19 cellular contexts compared by ENCODE assay signal in genomic region chr5:171158581-171158980, GRCh38.
"Had no signal": no experiment of that assay in that cellular context is flagged by ENCODE, and none has a peak within 500 bp of the region (broad histone marks: within the 10 kb centered on the region; RNA-seq: fewer than 3 reads in every experiment).

No MANE protein-coding gene starts in this region.

- H3K4me1 ChIP-seq: colonic mucosa, gastroesophageal sphincter, heart right ventricle, left ventricle myocardium inferior had no signal

- H3K27me3 Mint-ChIP-seq: activated CD4-positive, alpha-beta memory T cell treated with anti-CD3 and anti-CD28 coated beads, Interleukin-2, amount 10 ng/mL, durations not matched to agents 7 days and 5 days; activated T-cell treated with anti-CD3 and anti-CD28 coated beads, Interleukin-2, amount 50 U/mL, for 24 hours; stimulated activated naive B cell treated with anti-CD40 and anti-IgM and Interleukin-4, amounts not matched to agents 10 μg/mL and 1 μg/mL and 100 μg/mL, for 72 hours had no signal

- ATAC-seq: esophagus mucosa; gastroesophageal sphincter; heart right ventricle; stimulated activated naive B cell treated with anti-CD40 and anti-IgM and Interleukin-4, amounts not matched to agents 10 μg/mL and 1 μg/mL and 100 μg/mL, for 72 hours had no signal

- H3K4me3 ChIP-seq: colonic mucosa, gastroesophageal sphincter, heart right ventricle, left ventricle myocardium inferior had no signal

- H3K36me3 ChIP-seq: colonic mucosa, gastroesophageal sphincter, heart right ventricle, left ventricle myocardium inferior had no signal

- H3K4me1 Mint-ChIP-seq: activated CD4-positive, alpha-beta memory T cell treated with anti-CD3 and anti-CD28 coated beads, Interleukin-2, amount 10 ng/mL, durations not matched to agents 7 days and 5 days; central memory CD8-positive, alpha-beta T cell had no signal

- H3K9me3 ChIP-seq: colonic mucosa, gastroesophageal sphincter, heart right ventricle, left ventricle myocardium inferior had no signal

- H3K36me3 Mint-ChIP-seq: brain; stimulated activated naive B cell treated with anti-CD40 and anti-IgM and Interleukin-4, amounts not matched to agents 10 μg/mL and 1 μg/mL and 100 μg/mL, for 72 hours had no signal

- H3K9me3 Mint-ChIP-seq: activated CD4-positive, alpha-beta memory T cell treated with anti-CD3 and anti-CD28 coated beads, Interleukin-2, amount 10 ng/mL, durations not matched to agents 7 days and 5 days; activated T-cell treated with anti-CD3 and anti-CD28 coated beads, Interleukin-2, amount 50 U/mL, for 24 hours; activated T-helper 2 cell treated with anti-CD3 and anti-CD28 coated beads, Interferon-gamma antibody, Interleukin-2, Interleukin-4, amounts not matched to agents 10 μg/mL and 5 μg/mL and 100 μg/mL, durations not matched to agents 14 hours and 24 hours and 36 hours; brain; central memory CD8-positive, alpha-beta T cell; stimulated activated naive B cell treated with anti-CD40 and anti-IgM and Interleukin-4, amounts not matched to agents 10 μg/mL and 1 μg/mL and 100 μg/mL, for 72 hours had no signal

- DNase-seq: activated CD4-positive, alpha-beta memory T cell treated with anti-CD3 and anti-CD28 coated beads, Interleukin-2, amount 10 ng/mL, durations not matched to agents 7 days and 5 days; activated CD4-positive, alpha-beta T cell treated with anti-CD3 and anti-CD28 coated beads for 48 hours; activated CD4-positive, CD25-positive, alpha-beta regulatory T cell; activated naive CD4-positive, alpha-beta T cell treated with Interleukin-2 at 50 U/mL for 16 hours; activated T-cell treated with anti-CD3 and anti-CD28 coated beads, Interleukin-2, amount 50 U/mL, for 24 hours; anterior cingulate cortex; colonic mucosa; heart right ventricle; left ventricle myocardium inferior; occipital lobe; posterior cingulate gyrus; retina; stimulated activated naive B cell treated with anti-CD40 and anti-IgM and Interleukin-4, amounts not matched to agents 10 μg/mL and 1 μg/mL and 100 μg/mL, for 72 hours; T-helper 9 cell had no signal

- H3K27ac ChIP-seq: colonic mucosa, gastroesophageal sphincter, heart right ventricle, left ventricle myocardium inferior had no signal

- H3K27me3 ChIP-seq: colonic mucosa, gastroesophageal sphincter, heart right ventricle had no signal

- H3K4me3 Mint-ChIP-seq: activated CD4-positive, alpha-beta memory T cell treated with anti-CD3 and anti-CD28 coated beads, Interleukin-2, amount 10 ng/mL, durations not matched to agents 7 days and 5 days; activated T-cell treated with anti-CD3 and anti-CD28 coated beads, Interleukin-2, amount 50 U/mL, for 24 hours; brain; central memory CD8-positive, alpha-beta T cell; stimulated activated naive B cell treated with anti-CD40 and anti-IgM and Interleukin-4, amounts not matched to agents 10 μg/mL and 1 μg/mL and 100 μg/mL, for 72 hours had no signal

- H3K27ac Mint-ChIP-seq: activated CD4-positive, alpha-beta memory T cell treated with anti-CD3 and anti-CD28 coated beads, Interleukin-2, amount 10 ng/mL, durations not matched to agents 7 days and 5 days; activated T-cell treated with anti-CD3 and anti-CD28 coated beads, Interleukin-2, amount 50 U/mL, for 24 hours; activated T-helper 2 cell treated with anti-CD3 and anti-CD28 coated beads, Interferon-gamma antibody, Interleukin-2, Interleukin-4, amounts not matched to agents 10 μg/mL and 5 μg/mL and 100 μg/mL, durations not matched to agents 14 hours and 24 hours and 36 hours; stimulated activated naive B cell treated with anti-CD40 and anti-IgM and Interleukin-4, amounts not matched to agents 10 μg/mL and 1 μg/mL and 100 μg/mL, for 72 hours had no signal
